15 cellular contexts compared by ENCODE assay signal in genomic region chr3:177447938-177448337, GRCh38.
DNase-seq lines count a peak whose midpoint lies in the region; ATAC-seq and TF ChIP-seq lines count a peak whose summit lies in the region.
"Had no signal": no experiment of that assay in that cellular context is flagged by ENCODE, and none has a peak within 500 bp of the region (broad histone marks: within the 10 kb centered on the region; RNA-seq: fewer than 3 reads in every experiment).

No MANE protein-coding gene starts in this region.

- no peak overlapping the region for H3K4me2 ChIP-seq in PC-3 (ENCODE audit: low read length)

- H3K9me3 ChIP-seq in PC-3 (ENCODE audit: low read length) (no peaks in the 10 kb centered on the region), stomach smooth muscle (ENCODE audit: control insufficient read depth in 2 of 2, low read length in 2 of 2) (no peaks in the 10 kb centered on the region)
- H3K9me3 ChIP-seq: testis had no signal

- H2AFZ ChIP-seq in PC-3 (ENCODE audit: low read length) = no peak overlapping the region
- H2AFZ ChIP-seq: GM23248 had no signal

- no peaks in the 10 kb centered on the region for H4K20me1 ChIP-seq in PC-3 (ENCODE audit: low read length)

- H3K36me3 ChIP-seq in PC-3 (ENCODE audit: low read depth, low read length) (no peaks in the 10 kb centered on the region), stomach smooth muscle (ENCODE audit: control insufficient read depth in 2 of 2, insufficient read depth in 2 of 2, low read length in 2 of 2) (no peaks in the 10 kb centered on the region)

- H3K27ac ChIP-seq in PC-3 (ENCODE audit: low read length) = no peak overlapping the region
- peak overlapping the region; percentile 37 for H3K27ac ChIP-seq in stomach smooth muscle (ENCODE audit: low read length)
- H3K27ac ChIP-seq: GM23248, testis had no signal

- ATAC-seq in PC-3 (no peak), HG02973 (IDR thresholded peaks at IDR 0.05; ENCODE audit: unreplicated experiment) (no peak), GM21529 (IDR thresholded peaks at IDR 0.05; ENCODE audit: unreplicated experiment) (no peak)

- DNase-seq in DMS53 (lab: John Stamatoyannopoulos, UW) (peak; percentile 40), DMS53 treated with DMSO at 0.1 percent for 48 hours (lab: John Stamatoyannopoulos, UW; ENCODE audit: unreplicated experiment) (no peak), PC-3 (peak; percentile 54), islet precursor cell (peak; percentile 73)
- no peak for DNase-seq in stimulated activated CD4-positive, alpha-beta T cell treated with anti-CD3 and anti-CD28 coated beads, Interleukin-15, amount 100 ng/mL, for 24 hours
- DNase-seq: 8988T; activated CD4-positive, alpha-beta memory T cell treated with anti-CD3 and anti-CD28 coated beads for 36 hours; activated gamma-delta T cell treated with Interleukin-2 at 50 U/mL for 16 hours; erythroblast; GM23248; T-helper 1 cell; testis had no signal

- H3F3A ChIP-seq in PC-3 (ENCODE audit: low read length, unreplicated experiment) = no peaks in the 10 kb centered on the region

- H3K9me2 ChIP-seq in PC-3 (replicated peaks; ENCODE audit: low read length) = no peaks in the 10 kb centered on the region

- H3K4me3 ChIP-seq in PC-3 (ENCODE audit: low read length) (no peak overlapping the region), stomach smooth muscle (ENCODE audit: low read length in 2 of 2) (no peak overlapping the region)
- H3K4me3 ChIP-seq: GM23248, testis had no signal

- no peak for TF ChIP-seq CTCF in PC-3 (conservative IDR thresholded peaks at IDR 0.05; ENCODE audit: low read depth, low read length)

- H3K27me3 ChIP-seq in PC-3 (ENCODE audit: low read length) (no peaks in the 10 kb centered on the region), stomach smooth muscle (ENCODE audit: control insufficient read depth in 1 of 2, insufficient read depth in 2 of 2, low read length in 2 of 2) (no peaks in the 10 kb centered on the region)
- H3K27me3 ChIP-seq: testis had no signal

- no TSS peak for BruUV-seq in PC-3 (replicated peaks; lab: Mats Ljungman, UMichigan)

- H3K9ac ChIP-seq in PC-3 (ENCODE audit: low read length) (no peak overlapping the region), stomach smooth muscle (ENCODE audit: low read length in 2 of 2) (no peak overlapping the region)
- H3K9ac ChIP-seq: GM23248 had no signal

- H3K79me2 ChIP-seq in PC-3 (ENCODE audit: low read length) = no peaks in the 10 kb centered on the region

- H3K4me1 ChIP-seq in PC-3 (ENCODE audit: insufficient read depth, low read length) (peaks cover 6% of the 10 kb centered on the region), stomach smooth muscle (ENCODE audit: control insufficient read depth, insufficient read depth, low read length) (peaks cover 26% of the 10 kb centered on the region)

- intact Hi-C loops in PC-3 (cut with micrococcal nuclease) = no loop called here

- CTCF ChIA-PET in PC-3 (lab: Charles Lee) = no interaction called here

- POLR2A ChIA-PET in PC-3 (lab: Charles Lee; ENCODE audit: unreplicated experiment) = no interaction called here

Comparison
In these comparisons a context has a peak if more than half of its experiments do, and no peak if none do; other contexts are left out.
1. DNase-seq: peak in DMS53 (single experiment), PC-3 (single experiment) and islet precursor cell (single experiment); none in DMS53 treated with DMSO at 0.1 percent for 48 hours (single experiment) and stimulated activated CD4-positive, alpha-beta T cell treated with anti-CD3 and anti-CD28 coated beads, Interleukin-15, amount 100 ng/mL, for 24 hours (single experiment).